Comparison of ENCODE assay signal across 8 cellular contexts in the genomic region with DNA sequence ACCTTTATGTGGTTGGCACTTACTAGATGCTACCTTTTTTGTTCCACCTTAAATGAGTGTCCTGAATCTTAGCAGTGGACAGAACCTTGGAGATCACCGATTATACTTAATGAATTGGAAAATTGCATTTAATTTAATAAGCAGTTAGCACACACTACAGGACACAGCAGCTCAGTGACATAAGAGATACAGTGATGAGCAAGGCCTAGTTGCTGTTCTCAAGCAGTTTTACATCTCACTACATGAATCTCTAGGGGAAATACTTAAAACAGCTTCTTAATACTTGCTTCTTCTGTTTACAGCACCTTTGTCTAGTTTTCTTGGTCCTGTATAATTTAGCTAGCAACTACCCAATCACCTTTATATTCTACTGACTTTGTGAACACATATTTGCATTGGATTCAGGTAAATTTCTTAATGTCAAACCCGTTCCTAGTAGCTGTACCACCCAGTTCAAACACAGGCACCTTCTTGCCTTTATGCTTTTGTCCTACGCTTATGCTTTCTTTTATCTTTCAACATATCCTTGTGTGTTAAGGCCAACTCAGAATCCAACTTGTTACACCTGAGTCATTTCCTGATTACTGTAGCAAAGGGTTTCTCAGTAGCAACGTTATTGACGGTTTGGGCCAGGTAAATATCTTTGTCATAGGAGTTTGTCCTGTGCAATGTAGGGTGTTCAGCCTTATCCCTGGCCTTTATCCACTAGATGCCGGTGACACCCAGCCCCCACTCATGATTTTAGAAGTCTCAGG. TPM values are rescaled to one million over a fixed set of nuclear protein-coding genes. Genes with fewer than 3 reads are reported as not detected.
DNase-seq lines count a peak whose midpoint lies in the region; ATAC-seq and TF ChIP-seq lines count a peak whose summit lies in the region.

No MANE protein-coding gene starts in this region.

- peak overlapping the region; percentile 79 for H3K27ac Mint-ChIP-seq in activated naive CD8-positive, alpha-beta T cell treated with anti-CD3 and anti-CD28 coated beads, Interleukin-2, amount 50 U/mL, for 24 hours

- H3K4me1 ChIP-seq in heart right ventricle (peaks cover 5 to 72% (median 59%) of the 10 kb centered on the region in 9 donors), lower lobe of right lung (peaks cover 57% of the 10 kb centered on the region), aorta (ENCODE audit: control insufficient read depth in 1 of 2, insufficient read depth in 2 of 2, low read length in 2 of 2) (peaks cover 3 to 8% of the 10 kb centered on the region in 2 donors), tibial nerve (peaks cover 0 to 61% (median 25%) of the 10 kb centered on the region in 4 donors)

- H3K27me3 ChIP-seq in heart right ventricle, result no peaks in the 10 kb centered on the region
- H3K27me3 ChIP-seq in lower lobe of right lung (ENCODE audit: low read depth), result no peaks in the 10 kb centered on the region
- H3K27me3 ChIP-seq in aorta (ENCODE audit: control insufficient read depth in 1 of 2, insufficient read depth in 2 of 2, low read length in 1 of 2), result no peaks in the 10 kb centered on the region
- no peaks in the 10 kb centered on the region for H3K27me3 ChIP-seq in tibial nerve

- H3K4me3 ChIP-seq in heart right ventricle (peak overlapping the region; percentile 2 to 97 (median 80)), lower lobe of right lung (peak overlapping the region; percentile 80), aorta (ENCODE audit: low read length in 2 of 2) (peak overlapping the region; percentile 28 to 30), tibial nerve (peak overlapping the region in 2 of 4 donors; percentile 78 to 81)

- no peak for TF ChIP-seq POLR2A in tibial nerve (IDR thresholded peaks at IDR 0.05)

- TF ChIP-seq CTCF in heart right ventricle (IDR thresholded peaks at IDR 0.05) (no peak), lower lobe of right lung (IDR thresholded peaks at IDR 0.05) (no peak), tibial nerve (IDR thresholded peaks at IDR 0.05) (no peak)

- H3K4me3 Mint-ChIP-seq in activated naive CD8-positive, alpha-beta T cell treated with anti-CD3 and anti-CD28 coated beads, Interleukin-2, amount 50 U/mL, for 24 hours, result peak overlapping the region; percentile 99

- peaks cover 2% of the 10 kb centered on the region for H3K27me3 Mint-ChIP-seq in activated naive CD8-positive, alpha-beta T cell treated with anti-CD3 and anti-CD28 coated beads, Interleukin-2, amount 50 U/mL, for 24 hours

- H3K9me3 ChIP-seq in heart right ventricle (peaks cover 0 to 4% (median 0%) of the 10 kb centered on the region in 11 donors), lower lobe of right lung (no peaks in the 10 kb centered on the region), aorta (ENCODE audit: control insufficient read depth, low read length) (no peaks in the 10 kb centered on the region), tibial nerve (no peaks in the 10 kb centered on the region)

- no peak for TF ChIP-seq EP300 in tibial nerve (IDR thresholded peaks at IDR 0.05)

- H3K4me1 Mint-ChIP-seq in activated naive CD8-positive, alpha-beta T cell treated with anti-CD3 and anti-CD28 coated beads, Interleukin-2, amount 50 U/mL, for 24 hours, result peaks cover 77% of the 10 kb centered on the region

- intact Hi-C loops in heart right ventricle (cut with DNase I) (loop anchor here in 1 of 10 donors (2.0 kb wide), 1 partner anchor 19 kb away; no protein-coding TSS in a partner anchor), left cardiac atrium (cut with DNase I) (no loop called here), lower lobe of right lung (cut with DNase I) (no loop called here), aorta (cut with DNase I) (loop anchor here in 1 of 2 donors (10.0 kb wide), 1 partner anchor 89 kb away; no protein-coding TSS in a partner anchor)

- peaks cover 5% of the 10 kb centered on the region for H3K9me3 Mint-ChIP-seq in activated naive CD8-positive, alpha-beta T cell treated with anti-CD3 and anti-CD28 coated beads, Interleukin-2, amount 50 U/mL, for 24 hours

- no peak for DNase-seq in heart right ventricle
- DNase-seq in left cardiac atrium, result no peak
- DNase-seq in activated naive CD8-positive, alpha-beta T cell treated with anti-CD3 and anti-CD28 coated beads, Interleukin-2, amount 50 U/mL, for 24 hours, result no peak
- DNase-seq in lower lobe of right lung, result no peak
- DNase-seq in aorta, result no peak
- DNase-seq in tibial nerve (ENCODE audit: low spot score in 2 of 2), result no peak

- peaks cover 42% of the 10 kb centered on the region for H3K36me3 Mint-ChIP-seq in activated naive CD8-positive, alpha-beta T cell treated with anti-CD3 and anti-CD28 coated beads, Interleukin-2, amount 50 U/mL, for 24 hours (ENCODE audit: low read depth)

- WGBS in heart right ventricle, 2 donors, result 54 to 61% methylated on average over 6 of the region's 6 CpGs
- WGBS in aorta, 2 donors, result 80 to 83% methylated on average over 6 of the region's 6 CpGs
- WGBS in tibial nerve, 2 donors, result 73 to 74% methylated on average over 6 of the region's 6 CpGs

- no peak for ATAC-seq in heart right ventricle
- ATAC-seq in left cardiac atrium, result no peak
- peak; percentile 38 for ATAC-seq in activated naive CD8-positive, alpha-beta T cell treated with anti-CD3 and anti-CD28 coated beads, Interleukin-2, amount 50 U/mL, for 24 hours
- ATAC-seq in lower lobe of right lung, result peak in 1 of 2 donors; percentile 19
- ATAC-seq in aorta (ENCODE audit: low FRiP score), result no peak
- no peak for ATAC-seq in HG03469 (IDR thresholded peaks at IDR 0.05; ENCODE audit: unreplicated experiment)
- ATAC-seq in HG02970 (IDR thresholded peaks at IDR 0.05; ENCODE audit: low FRiP score, unreplicated experiment), result no peak

- H3K36me3 ChIP-seq in heart right ventricle (no peaks in the 10 kb centered on the region), lower lobe of right lung (no peaks in the 10 kb centered on the region), aorta (ENCODE audit: control insufficient read depth in 1 of 2, insufficient read depth in 2 of 2, low read length in 1 of 2) (no peaks in the 10 kb centered on the region), tibial nerve (peaks cover 0 to 9% (median 0%) of the 10 kb centered on the region in 3 donors)

- H3K27ac ChIP-seq in heart right ventricle (peak overlapping the region in 9 of 10 donors; percentile 5 to 98 (median 95)), lower lobe of right lung (peak overlapping the region; percentile 98), aorta (ENCODE audit: low read depth in 1 of 2, low read length in 2 of 2) (no peak overlapping the region), tibial nerve (peak overlapping the region in 1 of 4 donors; percentile 16)

RNA-seq across cellular contexts. Expression of a gene that starts 1.8 kb away (rescaled TPM):
- 10 to 100 TPM; 22.8 to 43.5 (median 31.8) TPM for total RNA-seq in heart right ventricle
- polyA plus RNA-seq in heart right ventricle, result 10 to 100 TPM in 1 of 2 donors, 1 to 10 TPM in 1; 9.9 to 10.7 TPM
- 10 to 100 TPM; 17.3 to 27.5 TPM for total RNA-seq in left cardiac atrium
- total RNA-seq in lower lobe of right lung, result 30.3 TPM
- total RNA-seq in aorta, result 10 to 100 TPM; 21.8 to 28.6 TPM
- 10 to 100 TPM in 1 of 2 donors, 1 to 10 TPM in 1; 8.7 to 10.5 TPM for polyA plus RNA-seq in aorta
- total RNA-seq in tibial nerve, result 10 to 100 TPM; 17.3 to 28.2 (median 25.1) TPM

RNA-seq across cellular contexts. Expression of a gene that starts 28.6 kb away (rescaled TPM):
- total RNA-seq in heart right ventricle (100 to 1,000 TPM; 133 to 227 (median 170) TPM), left cardiac atrium (100 to 1,000 TPM; 104 to 151 TPM), lower lobe of right lung (20.4 TPM), aorta (100 to 1,000 TPM in 1 of 2 donors, 10 to 100 TPM in 1; 52.8 to 103 TPM), tibial nerve (1 to 10 TPM; 6.1 to 9.3 (median 7.5) TPM)
- polyA plus RNA-seq in heart right ventricle (100 to 1,000 TPM; 109 to 242 TPM), aorta (10 to 100 TPM; 38.6 to 39.1 TPM)

Comparison
In these comparisons a context has a peak if more than half of its experiments do, and no peak if none do; other contexts are left out.
1. H3K27ac ChIP-seq: peak in heart right ventricle (9 of 10) and lower lobe of right lung (single experiment); none in aorta (0 of 2).